In the genomic region with DNA sequence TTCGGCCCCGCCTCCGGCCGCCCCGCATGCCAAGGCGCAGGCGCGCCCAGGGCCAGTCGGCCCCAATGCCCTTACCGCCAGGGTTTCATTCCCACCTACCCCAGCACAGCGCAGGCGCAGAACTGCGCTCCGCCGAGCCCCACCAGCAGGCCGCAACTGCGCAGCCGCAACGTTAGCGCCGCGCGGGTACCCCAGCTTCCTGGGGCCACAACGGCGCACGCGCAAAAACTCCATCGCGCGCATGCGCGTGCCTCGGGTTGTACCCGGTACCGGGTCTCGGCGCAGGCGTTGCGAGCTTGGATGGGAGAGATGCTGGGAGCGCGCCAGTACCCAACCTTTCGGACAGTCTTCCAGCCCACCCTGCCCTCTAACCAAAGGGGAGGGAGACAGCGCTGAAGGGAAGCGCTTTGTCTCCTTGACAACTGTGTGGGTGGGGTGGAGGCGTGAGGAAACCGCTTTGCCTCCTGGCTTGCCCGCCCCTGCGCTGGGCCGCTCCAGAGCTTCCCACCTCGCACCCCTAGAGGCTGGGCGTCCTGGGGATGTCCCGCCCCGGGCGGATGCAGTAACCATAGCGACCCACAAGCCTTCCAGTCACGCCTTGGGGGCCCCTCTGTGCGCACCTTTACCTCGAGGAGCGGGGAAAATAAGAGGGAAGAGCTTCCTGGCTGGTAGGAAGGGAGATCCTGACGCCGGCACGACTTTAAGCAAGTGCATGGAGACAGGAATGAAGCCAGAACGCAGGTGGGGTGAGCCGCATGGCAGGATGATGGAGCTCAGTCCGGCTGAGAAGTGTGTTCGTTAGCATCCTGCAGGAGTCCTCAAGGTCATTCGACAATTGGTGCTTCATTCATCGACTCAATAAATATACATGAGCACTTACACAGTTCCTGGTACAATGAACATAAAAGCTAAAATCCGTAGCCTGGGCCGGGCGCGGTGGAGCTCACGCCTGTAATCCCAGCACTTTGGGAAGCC, we compare ENCODE assay signal across 1 cellular context.
TF ChIP-seq lines count a peak whose summit lies in the region.

No MANE protein-coding gene starts in this region.

TF ChIP-seq in HepG2, 621 proteins besides CTCF, POLR2A, EP300 and RAD21 (continued from another document and continues in another):
- TF ChIP-seq, protein P1, sequence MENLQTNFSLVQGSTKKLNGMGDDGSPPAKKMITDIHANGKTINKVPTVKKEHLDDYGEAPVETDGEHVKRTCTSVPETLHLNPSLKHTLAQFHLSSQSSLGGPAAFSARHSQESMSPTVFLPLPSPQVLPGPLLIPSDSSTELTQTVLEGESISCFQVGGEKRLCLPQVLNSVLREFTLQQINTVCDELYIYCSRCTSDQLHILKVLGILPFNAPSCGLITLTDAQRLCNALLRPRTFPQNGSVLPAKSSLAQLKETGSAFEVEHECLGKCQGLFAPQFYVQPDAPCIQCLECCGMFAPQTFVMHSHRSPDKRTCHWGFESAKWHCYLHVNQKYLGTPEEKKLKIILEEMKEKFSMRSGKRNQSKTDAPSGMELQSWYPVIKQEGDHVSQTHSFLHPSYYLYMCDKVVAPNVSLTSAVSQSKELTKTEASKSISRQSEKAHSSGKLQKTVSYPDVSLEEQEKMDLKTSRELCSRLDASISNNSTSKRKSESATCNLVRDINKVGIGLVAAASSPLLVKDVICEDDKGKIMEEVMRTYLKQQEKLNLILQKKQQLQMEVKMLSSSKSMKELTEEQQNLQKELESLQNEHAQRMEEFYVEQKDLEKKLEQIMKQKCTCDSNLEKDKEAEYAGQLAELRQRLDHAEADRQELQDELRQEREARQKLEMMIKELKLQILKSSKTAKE (CRISPR knock-in tag; IDR thresholded peaks at IDR 0.05; ENCODE audit: borderline replicate concordance): no peak
- TF ChIP-seq ZNF264 (CRISPR knock-in tag; IDR thresholded peaks at IDR 0.05) (no peak), TEAD3 (CRISPR knock-in tag; optimal IDR thresholded peaks at IDR 0.05; ENCODE audit: borderline replicate concordance) (no peak), CBX5 (CRISPR knock-in tag; IDR thresholded peaks at IDR 0.05; ENCODE audit: borderline replicate concordance) (peak; percentile 13; the same call in 1 of the 2 replicates), TCF12 (IDR thresholded peaks at IDR 0.05) (no peak), TCF12 (CRISPR knock-in tag; IDR thresholded peaks at IDR 0.05) (no peak), SALL1 (CRISPR knock-in tag; IDR thresholded peaks at IDR 0.05) (peak; percentile 76), SPEN (CRISPR knock-in tag; IDR thresholded peaks at IDR 0.05; ENCODE audit: low read depth) (peak; percentile 60), ZNF260 (CRISPR knock-in tag; IDR thresholded peaks at IDR 0.05; ENCODE audit: borderline replicate concordance, low read depth) (no peak), MATR3 (CRISPR knock-in tag; IDR thresholded peaks at IDR 0.05) (no peak), ZNF441 (CRISPR knock-in tag; IDR thresholded peaks at IDR 0.05; ENCODE audit: borderline replicate concordance) (no peak), ZNF292 (CRISPR knock-in tag; IDR thresholded peaks at IDR 0.05; ENCODE audit: borderline replicate concordance, low read depth) (no peak), HES4 (CRISPR knock-in tag; IDR thresholded peaks at IDR 0.05; ENCODE audit: borderline replicate concordance) (peak; percentile 23; the same call in 1 of the 2 replicates), RXRB (CRISPR knock-in tag; IDR thresholded peaks at IDR 0.05; ENCODE audit: borderline replicate concordance) (no peak), ZBTB7A (CRISPR knock-in tag; IDR thresholded peaks at IDR 0.05) (no peak), ZSCAN30 (CRISPR knock-in tag; IDR thresholded peaks at IDR 0.05) (no peak), SETDB1 (CRISPR knock-in tag; IDR thresholded peaks at IDR 0.05; ENCODE audit: borderline replicate concordance) (no peak), PPARG (CRISPR knock-in tag; conservative IDR thresholded peaks at IDR 0.05) (no peak), NR2F6 (IDR thresholded peaks at IDR 0.05) (no peak), NR2F6 (CRISPR knock-in tag; IDR thresholded peaks at IDR 0.05) (peak; percentile 19; the same call in 1 of the 2 replicates), ZNF720 (CRISPR knock-in tag; IDR thresholded peaks at IDR 0.05) (no peak), ZNF550 (CRISPR knock-in tag; IDR thresholded peaks at IDR 0.05; ENCODE audit: borderline replicate concordance) (0 out of 2 replicates have a peak, but pooled peaks have one; percentile 81), NFRKB (IDR thresholded peaks at IDR 0.05) (no peak), KAT2B (IDR thresholded peaks at IDR 0.05; ENCODE audit: borderline replicate concordance, low read depth, low read length) (no peak), MAZ (IDR thresholded peaks at IDR 0.05; ENCODE audit: borderline replicate concordance, low read depth, low read length) (peak; percentile 75; the same call in 1 of the 2 replicates), MAZ (CRISPR knock-in tag; IDR thresholded peaks at IDR 0.05; ENCODE audit: low read depth) (0 out of 2 replicates have a peak, but pooled peaks have one; percentile 34), ZNF790 (CRISPR knock-in tag; IDR thresholded peaks at IDR 0.05; ENCODE audit: borderline replicate concordance) (no peak), ZNF605 (CRISPR knock-in tag; IDR thresholded peaks at IDR 0.05) (peak; percentile 60; the same call in 1 of the 2 replicates), HOXD1 (CRISPR knock-in tag; IDR thresholded peaks at IDR 0.05) (no peak; the same call in 1 of the 2 replicates), TBX2 (CRISPR knock-in tag; IDR thresholded peaks at IDR 0.05; ENCODE audit: borderline replicate concordance) (peak; percentile 42), ZFP62 (CRISPR knock-in tag; IDR thresholded peaks at IDR 0.05) (no peak), TCF7 (IDR thresholded peaks at IDR 0.05; ENCODE audit: low read depth) (no peak), CAMTA2 (CRISPR knock-in tag; IDR thresholded peaks at IDR 0.05; ENCODE audit: borderline replicate concordance) (no peak; the same call in 1 of the 2 replicates)
- TF ChIP-seq, protein P2, sequence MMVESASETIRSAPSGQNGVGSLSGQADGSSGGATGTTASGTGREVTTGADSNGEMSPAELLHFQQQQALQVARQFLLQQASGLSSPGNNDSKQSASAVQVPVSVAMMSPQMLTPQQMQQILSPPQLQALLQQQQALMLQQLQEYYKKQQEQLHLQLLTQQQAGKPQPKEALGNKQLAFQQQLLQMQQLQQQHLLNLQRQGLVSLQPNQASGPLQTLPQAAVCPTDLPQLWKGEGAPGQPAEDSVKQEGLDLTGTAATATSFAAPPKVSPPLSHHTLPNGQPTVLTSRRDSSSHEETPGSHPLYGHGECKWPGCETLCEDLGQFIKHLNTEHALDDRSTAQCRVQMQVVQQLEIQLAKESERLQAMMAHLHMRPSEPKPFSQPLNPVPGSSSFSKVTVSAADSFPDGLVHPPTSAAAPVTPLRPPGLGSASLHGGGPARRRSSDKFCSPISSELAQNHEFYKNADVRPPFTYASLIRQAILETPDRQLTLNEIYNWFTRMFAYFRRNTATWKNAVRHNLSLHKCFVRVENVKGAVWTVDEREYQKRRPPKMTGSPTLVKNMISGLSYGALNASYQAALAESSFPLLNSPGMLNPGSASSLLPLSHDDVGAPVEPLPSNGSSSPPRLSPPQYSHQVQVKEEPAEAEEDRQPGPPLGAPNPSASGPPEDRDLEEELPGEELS (CRISPR knock-in tag; IDR thresholded peaks at IDR 0.05): no peak
- TF ChIP-seq, protein P3, sequence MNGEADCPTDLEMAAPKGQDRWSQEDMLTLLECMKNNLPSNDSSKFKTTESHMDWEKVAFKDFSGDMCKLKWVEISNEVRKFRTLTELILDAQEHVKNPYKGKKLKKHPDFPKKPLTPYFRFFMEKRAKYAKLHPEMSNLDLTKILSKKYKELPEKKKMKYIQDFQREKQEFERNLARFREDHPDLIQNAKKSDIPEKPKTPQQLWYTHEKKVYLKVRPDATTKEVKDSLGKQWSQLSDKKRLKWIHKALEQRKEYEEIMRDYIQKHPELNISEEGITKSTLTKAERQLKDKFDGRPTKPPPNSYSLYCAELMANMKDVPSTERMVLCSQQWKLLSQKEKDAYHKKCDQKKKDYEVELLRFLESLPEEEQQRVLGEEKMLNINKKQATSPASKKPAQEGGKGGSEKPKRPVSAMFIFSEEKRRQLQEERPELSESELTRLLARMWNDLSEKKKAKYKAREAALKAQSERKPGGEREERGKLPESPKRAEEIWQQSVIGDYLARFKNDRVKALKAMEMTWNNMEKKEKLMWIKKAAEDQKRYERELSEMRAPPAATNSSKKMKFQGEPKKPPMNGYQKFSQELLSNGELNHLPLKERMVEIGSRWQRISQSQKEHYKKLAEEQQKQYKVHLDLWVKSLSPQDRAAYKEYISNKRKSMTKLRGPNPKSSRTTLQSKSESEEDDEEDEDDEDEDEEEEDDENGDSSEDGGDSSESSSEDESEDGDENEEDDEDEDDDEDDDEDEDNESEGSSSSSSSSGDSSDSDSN (CRISPR knock-in tag; IDR thresholded peaks at IDR 0.05): no peak
- TF ChIP-seq, protein P4, sequence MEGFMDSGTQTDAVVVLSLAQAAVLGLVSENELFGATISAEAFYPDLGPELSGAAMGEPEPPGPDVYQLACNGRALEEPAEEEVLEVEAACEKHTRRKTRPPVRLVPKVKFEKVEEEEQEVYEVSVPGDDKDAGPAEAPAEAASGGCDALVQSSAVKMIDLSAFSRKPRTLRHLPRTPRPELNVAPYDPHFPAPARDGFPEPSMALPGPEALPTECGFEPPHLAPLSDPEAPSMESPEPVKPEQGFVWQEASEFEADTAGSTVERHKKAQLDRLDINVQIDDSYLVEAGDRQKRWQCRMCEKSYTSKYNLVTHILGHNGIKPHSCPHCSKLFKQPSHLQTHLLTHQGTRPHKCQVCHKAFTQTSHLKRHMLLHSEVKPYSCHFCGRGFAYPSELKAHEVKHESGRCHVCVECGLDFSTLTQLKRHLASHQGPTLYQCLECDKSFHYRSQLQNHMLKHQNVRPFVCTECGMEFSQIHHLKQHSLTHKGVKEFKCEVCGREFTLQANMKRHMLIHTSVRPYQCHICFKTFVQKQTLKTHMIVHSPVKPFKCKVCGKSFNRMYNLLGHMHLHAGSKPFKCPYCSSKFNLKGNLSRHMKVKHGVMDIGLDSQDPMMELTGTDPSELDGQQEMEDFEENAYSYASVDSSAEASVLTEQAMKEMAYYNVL (CRISPR knock-in tag; IDR thresholded peaks at IDR 0.05; ENCODE audit: borderline replicate concordance): no peak
- TF ChIP-seq, protein P5, sequence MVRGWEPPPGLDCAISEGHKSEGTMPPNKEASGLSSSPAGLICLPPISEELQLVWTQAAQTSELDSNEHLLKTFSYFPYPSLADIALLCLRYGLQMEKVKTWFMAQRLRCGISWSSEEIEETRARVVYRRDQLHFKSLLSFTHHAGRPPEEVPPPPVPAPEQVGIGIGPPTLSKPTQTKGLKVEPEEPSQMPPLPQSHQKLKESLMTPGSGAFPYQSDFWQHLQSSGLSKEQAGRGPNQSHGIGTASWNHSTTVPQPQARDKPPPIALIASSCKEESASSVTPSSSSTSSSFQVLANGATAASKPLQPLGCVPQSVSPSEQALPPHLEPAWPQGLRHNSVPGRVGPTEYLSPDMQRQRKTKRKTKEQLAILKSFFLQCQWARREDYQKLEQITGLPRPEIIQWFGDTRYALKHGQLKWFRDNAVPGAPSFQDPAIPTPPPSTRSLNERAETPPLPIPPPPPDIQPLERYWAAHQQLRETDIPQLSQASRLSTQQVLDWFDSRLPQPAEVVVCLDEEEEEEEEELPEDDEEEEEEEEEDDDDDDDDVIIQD (CRISPR knock-in tag; IDR thresholded peaks at IDR 0.05; ENCODE audit: low read depth): no peak
- TF ChIP-seq, protein P6, sequence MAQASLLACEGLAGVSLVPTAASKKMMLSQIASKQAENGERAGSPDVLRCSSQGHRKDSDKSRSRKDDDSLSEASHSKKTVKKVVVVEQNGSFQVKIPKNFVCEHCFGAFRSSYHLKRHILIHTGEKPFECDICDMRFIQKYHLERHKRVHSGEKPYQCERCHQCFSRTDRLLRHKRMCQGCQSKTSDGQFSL (CRISPR knock-in tag; IDR thresholded peaks at IDR 0.05): no peak
- TF ChIP-seq, protein P7, sequence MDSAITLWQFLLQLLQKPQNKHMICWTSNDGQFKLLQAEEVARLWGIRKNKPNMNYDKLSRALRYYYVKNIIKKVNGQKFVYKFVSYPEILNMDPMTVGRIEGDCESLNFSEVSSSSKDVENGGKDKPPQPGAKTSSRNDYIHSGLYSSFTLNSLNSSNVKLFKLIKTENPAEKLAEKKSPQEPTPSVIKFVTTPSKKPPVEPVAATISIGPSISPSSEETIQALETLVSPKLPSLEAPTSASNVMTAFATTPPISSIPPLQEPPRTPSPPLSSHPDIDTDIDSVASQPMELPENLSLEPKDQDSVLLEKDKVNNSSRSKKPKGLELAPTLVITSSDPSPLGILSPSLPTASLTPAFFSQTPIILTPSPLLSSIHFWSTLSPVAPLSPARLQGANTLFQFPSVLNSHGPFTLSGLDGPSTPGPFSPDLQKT (CRISPR knock-in tag; IDR thresholded peaks at IDR 0.05; ENCODE audit: borderline replicate concordance): no peak
- TF ChIP-seq, protein P8, sequence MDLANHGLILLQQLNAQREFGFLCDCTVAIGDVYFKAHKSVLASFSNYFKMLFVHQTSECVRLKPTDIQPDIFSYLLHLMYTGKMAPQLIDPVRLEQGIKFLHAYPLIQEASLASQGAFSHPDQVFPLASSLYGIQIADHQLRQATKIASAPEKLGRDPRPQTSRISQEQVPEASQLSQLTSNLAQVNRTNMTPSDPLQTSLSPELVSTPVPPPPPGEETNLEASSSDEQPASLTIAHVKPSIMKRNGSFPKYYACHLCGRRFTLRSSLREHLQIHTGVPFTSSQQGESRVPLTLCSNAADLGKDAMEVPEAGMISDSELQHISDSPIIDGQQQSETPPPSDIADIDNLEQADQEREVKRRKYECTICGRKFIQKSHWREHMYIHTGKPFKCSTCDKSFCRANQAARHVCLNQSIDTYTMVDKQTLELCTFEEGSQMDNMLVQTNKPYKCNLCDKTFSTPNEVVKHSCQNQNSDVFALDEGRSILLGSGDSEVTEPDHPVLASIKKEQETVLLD (CRISPR knock-in tag; IDR thresholded peaks at IDR 0.05; ENCODE audit: low read depth): no peak; the same call in none of the 2 replicates
- TF ChIP-seq, protein P9, sequence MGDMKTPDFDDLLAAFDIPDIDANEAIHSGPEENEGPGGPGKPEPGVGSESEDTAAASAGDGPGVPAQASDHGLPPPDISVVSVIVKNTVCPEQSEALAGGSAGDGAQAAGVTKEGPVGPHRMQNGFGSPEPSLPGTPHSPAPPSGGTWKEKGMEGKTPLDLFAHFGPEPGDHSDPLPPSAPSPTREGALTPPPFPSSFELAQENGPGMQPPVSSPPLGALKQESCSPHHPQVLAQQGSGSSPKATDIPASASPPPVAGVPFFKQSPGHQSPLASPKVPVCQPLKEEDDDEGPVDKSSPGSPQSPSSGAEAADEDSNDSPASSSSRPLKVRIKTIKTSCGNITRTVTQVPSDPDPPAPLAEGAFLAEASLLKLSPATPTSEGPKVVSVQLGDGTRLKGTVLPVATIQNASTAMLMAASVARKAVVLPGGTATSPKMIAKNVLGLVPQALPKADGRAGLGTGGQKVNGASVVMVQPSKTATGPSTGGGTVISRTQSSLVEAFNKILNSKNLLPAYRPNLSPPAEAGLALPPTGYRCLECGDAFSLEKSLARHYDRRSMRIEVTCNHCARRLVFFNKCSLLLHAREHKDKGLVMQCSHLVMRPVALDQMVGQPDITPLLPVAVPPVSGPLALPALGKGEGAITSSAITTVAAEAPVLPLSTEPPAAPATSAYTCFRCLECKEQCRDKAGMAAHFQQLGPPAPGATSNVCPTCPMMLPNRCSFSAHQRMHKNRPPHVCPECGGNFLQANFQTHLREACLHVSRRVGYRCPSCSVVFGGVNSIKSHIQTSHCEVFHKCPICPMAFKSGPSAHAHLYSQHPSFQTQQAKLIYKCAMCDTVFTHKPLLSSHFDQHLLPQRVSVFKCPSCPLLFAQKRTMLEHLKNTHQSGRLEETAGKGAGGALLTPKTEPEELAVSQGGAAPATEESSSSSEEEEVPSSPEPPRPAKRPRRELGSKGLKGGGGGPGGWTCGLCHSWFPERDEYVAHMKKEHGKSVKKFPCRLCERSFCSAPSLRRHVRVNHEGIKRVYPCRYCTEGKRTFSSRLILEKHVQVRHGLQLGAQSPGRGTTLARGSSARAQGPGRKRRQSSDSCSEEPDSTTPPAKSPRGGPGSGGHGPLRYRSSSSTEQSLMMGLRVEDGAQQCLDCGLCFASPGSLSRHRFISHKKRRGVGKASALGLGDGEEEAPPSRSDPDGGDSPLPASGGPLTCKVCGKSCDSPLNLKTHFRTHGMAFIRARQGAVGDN (CRISPR knock-in tag; IDR thresholded peaks at IDR 0.05): peak; percentile 91
